ENCODE assay signal across 21 cellular contexts in genomic region chr7:137073571-137074325, GRCh38.
DNase-seq lines count a peak whose midpoint lies in the region; ATAC-seq and TF ChIP-seq lines count a peak whose summit lies in the region.
"Had no signal": no experiment of that assay in that cellular context is flagged by ENCODE, and none has a peak within 500 bp of the region (broad histone marks: within the 10 kb centered on the region; RNA-seq: fewer than 3 reads in every experiment).

No MANE protein-coding gene starts in this region.

- H3K36me3 ChIP-seq in breast epithelium: no peaks in the 10 kb centered on the region
- H3K36me3 ChIP-seq in brain microvascular endothelial cell (replicated peaks): no peaks in the 10 kb centered on the region
- H3K36me3 ChIP-seq in gastrocnemius medialis: no peaks in the 10 kb centered on the region
- H3K36me3 ChIP-seq: heart left ventricle, prostate gland had no signal

- intact Hi-C loops in MCF 10A (cut with micrococcal nuclease): no loop called here
- intact Hi-C loops in breast epithelium (cut with DNase I; ENCODE audit: low total_unique reads): no loop called here
- intact Hi-C loops in gastrocnemius medialis (cut with DNase I; ENCODE audit: low total_unique reads): no loop called here

- no peaks in the 10 kb centered on the region for H3K4me1 ChIP-seq in breast epithelium
- H3K4me1 ChIP-seq in gastrocnemius medialis: no peaks in the 10 kb centered on the region
- H3K4me1 ChIP-seq: prostate gland had no signal

- in situ Hi-C loops in brain microvascular endothelial cell (cut with HindIII; ENCODE audit: low pct_ligation_motif_present, low sequenced_read_pairs): no loop called here
- in situ Hi-C loops in gastrocnemius medialis (cut with MboI; ENCODE audit: low sequenced_read_pairs in 4 of 4): no loop called here

- CTCF ChIA-PET in MCF 10A (lab: Yijun Ruan, JAX): interaction anchor here (0.6 to 1.7 kb wide), 4 partner anchors 32 to 1531 kb away, joined by 3 to 4 read pairs (median 4); no protein-coding TSS in a partner anchor

- no peak for TF ChIP-seq POLR2A in breast epithelium (IDR thresholded peaks at IDR 0.05)
- TF ChIP-seq POLR2A in gastrocnemius medialis (IDR thresholded peaks at IDR 0.05): no peak

- no peaks in the 10 kb centered on the region for H3K27me3 ChIP-seq in breast epithelium
- H3K27me3 ChIP-seq in brain microvascular endothelial cell (replicated peaks): no peaks in the 10 kb centered on the region
- H3K27me3 ChIP-seq in gastrocnemius medialis: no peaks in the 10 kb centered on the region
- H3K27me3 ChIP-seq: heart left ventricle had no signal

- no peaks in the 10 kb centered on the region for H3K9me3 ChIP-seq in breast epithelium
- no peaks in the 10 kb centered on the region for H3K9me3 ChIP-seq in gastrocnemius medialis
- H3K9me3 ChIP-seq: prostate gland had no signal

- no peak for TF ChIP-seq CTCF in MCF 10A (IDR thresholded peaks at IDR 0.05; ENCODE audit: unreplicated experiment)
- TF ChIP-seq CTCF in breast epithelium (IDR thresholded peaks at IDR 0.05): no peak
- TF ChIP-seq CTCF in brain microvascular endothelial cell (IDR thresholded peaks at IDR 0.05; ENCODE audit: low read depth, low read length, missing control alignments): no peak
- no peak for TF ChIP-seq CTCF in gastrocnemius medialis (IDR thresholded peaks at IDR 0.05 in 4 of 5, conservative IDR thresholded peaks at IDR 0.05 in 1 of 5)

- H3K4me3 ChIP-seq in breast epithelium (no peak overlapping the region), brain microvascular endothelial cell (ENCODE audit: low read depth, low read length) (no peak overlapping the region), gastrocnemius medialis (no peak overlapping the region)
- H3K4me3 ChIP-seq: heart left ventricle, prostate gland had no signal

- H3K27ac ChIP-seq in breast epithelium (no peak overlapping the region), brain microvascular endothelial cell (peak overlapping the region; percentile 97), gastrocnemius medialis (no peak overlapping the region)
- H3K27ac ChIP-seq: heart left ventricle, prostate gland had no signal

- no peaks in the 10 kb centered on the region for H3K36me3 Mint-ChIP-seq in MCF 10A (ENCODE audit: insufficient read depth, unreplicated experiment)
- H3K36me3 Mint-ChIP-seq: CD8-positive, alpha-beta T cell; natural killer cell; stimulated activated memory B cell treated with anti-CD40 and anti-IgM and Interleukin-4, amounts not matched to agents 10 μg/mL and 1 μg/mL and 100 μg/mL, for 72 hours had no signal

- no peaks in the 10 kb centered on the region for H3K27me3 Mint-ChIP-seq in MCF 10A (ENCODE audit: insufficient read depth, unreplicated experiment)
- H3K27me3 Mint-ChIP-seq: activated B cell treated with CpG ODN at 0.5 μM for 24 hours; stimulated activated memory B cell treated with anti-CD40 and anti-IgM and Interleukin-4, amounts not matched to agents 10 μg/mL and 1 μg/mL and 100 μg/mL, for 72 hours had no signal

- H3K4me3 Mint-ChIP-seq in MCF 10A (ENCODE audit: unreplicated experiment): no peak overlapping the region
- H3K4me3 Mint-ChIP-seq: activated B cell treated with CpG ODN at 0.5 μM for 24 hours; activated CD8-positive, alpha-beta T cell treated with anti-CD3 and anti-CD28 coated beads, Interleukin-2, amount 10 ng/mL, durations not matched to agents 7 days and 5 days; activated T-cell treated with anti-CD3 and anti-CD28 coated beads, Interleukin-2, amount 50 U/mL, for 72 hours; CD8-positive, alpha-beta T cell; natural killer cell; stimulated activated memory B cell treated with anti-CD40 and anti-IgM and Interleukin-4, amounts not matched to agents 10 μg/mL and 1 μg/mL and 100 μg/mL, for 72 hours had no signal

- H3K27ac Mint-ChIP-seq in MCF 10A (ENCODE audit: low read depth, unreplicated experiment): no peak overlapping the region
- H3K27ac Mint-ChIP-seq: activated B cell treated with CpG ODN at 0.5 μM for 24 hours; activated CD8-positive, alpha-beta T cell treated with anti-CD3 and anti-CD28 coated beads, Interleukin-2, amount 10 ng/mL, durations not matched to agents 7 days and 5 days; activated T-cell treated with anti-CD3 and anti-CD28 coated beads, Interleukin-2, amount 50 U/mL, for 72 hours; CD8-positive, alpha-beta T cell; natural killer cell; stimulated activated memory B cell treated with anti-CD40 and anti-IgM and Interleukin-4, amounts not matched to agents 10 μg/mL and 1 μg/mL and 100 μg/mL, for 72 hours had no signal

- POLR2A ChIA-PET in MCF 10A (lab: Yijun Ruan, JAX): interaction anchor here (0.6 kb wide), 1 partner anchor 22 kb away, joined by 3 read pairs; no protein-coding TSS in a partner anchor

- DNase-seq in MCF 10A (ENCODE audit: unreplicated experiment) (peak; percentile 6), breast epithelium (ENCODE audit: low spot score in 2 of 2) (no peak), brain microvascular endothelial cell (peak; percentile 60), glomerular visceral epithelial cell (ENCODE audit: extremely low spot score) (peak; percentile 4), gastrocnemius medialis (no peak), NCI-H146 (lab: John Stamatoyannopoulos, UW) (no peak), DMS153 (lab: John Stamatoyannopoulos, UW) (no peak), activated gamma-delta T cell (lab: John Stamatoyannopoulos, UW) (no peak)
- DNase-seq: 8988T; activated B cell treated with CpG ODN at 0.5 μM for 24 hours; activated CD8-positive, alpha-beta T cell treated with anti-CD3 and anti-CD28 coated beads, Interleukin-2, amount 10 ng/mL, durations not matched to agents 7 days and 5 days; activated T-cell treated with anti-CD3 and anti-CD28 coated beads, Interleukin-2, amount 50 U/mL, for 72 hours; CD8-positive, alpha-beta T cell; DMS79; heart left ventricle; natural killer cell; NCI-H1930; SHP77 treated with DMSO at 0.1 percent for 48 hours; T-helper 2 cell had no signal

- H3K4me1 Mint-ChIP-seq in MCF 10A (ENCODE audit: insufficient read depth, unreplicated experiment): peaks cover under 1% of the 10 kb centered on the region
- H3K4me1 Mint-ChIP-seq: activated B cell treated with CpG ODN at 0.5 μM for 24 hours; natural killer cell; stimulated activated memory B cell treated with anti-CD40 and anti-IgM and Interleukin-4, amounts not matched to agents 10 μg/mL and 1 μg/mL and 100 μg/mL, for 72 hours had no signal

- no peak for ATAC-seq in gastrocnemius medialis
- ATAC-seq: activated CD8-positive, alpha-beta T cell treated with anti-CD3 and anti-CD28 coated beads, Interleukin-2, amount 10 ng/mL, durations not matched to agents 7 days and 5 days; activated T-cell treated with anti-CD3 and anti-CD28 coated beads, Interleukin-2, amount 50 U/mL, for 72 hours; CD8-positive, alpha-beta T cell; heart left ventricle; natural killer cell; stimulated activated memory B cell treated with anti-CD40 and anti-IgM and Interleukin-4, amounts not matched to agents 10 μg/mL and 1 μg/mL and 100 μg/mL, for 72 hours had no signal

- BruUV-seq in MCF 10A (replicated peaks; lab: Mats Ljungman, UMichigan): no TSS peak

- peaks cover under 1% of the 10 kb centered on the region for H3K9me3 Mint-ChIP-seq in MCF 10A (ENCODE audit: unreplicated experiment)
- H3K9me3 Mint-ChIP-seq: stimulated activated memory B cell treated with anti-CD40 and anti-IgM and Interleukin-4, amounts not matched to agents 10 μg/mL and 1 μg/mL and 100 μg/mL, for 72 hours had no signal

Comparison
In these comparisons a context has a peak if more than half of its experiments do, and no peak if none do; other contexts are left out.
1. DNase-seq: peak in MCF 10A (single experiment), brain microvascular endothelial cell (single experiment) and glomerular visceral epithelial cell (single experiment); none in breast epithelium (0 of 2), gastrocnemius medialis (0 of 2), NCI-H146 (single experiment), DMS153 (single experiment) and activated gamma-delta T cell (single experiment).